In genomic region chr3:193452338-193452737, GRCh38 we compare ENCODE assay signal across 13 cellular contexts.
A peak's percentile ranks its signal among the peaks of the same experiment; 100 is the strongest.
DNase-seq lines count a peak whose midpoint lies in the region; ATAC-seq and TF ChIP-seq lines count a peak whose summit lies in the region.
"Had no signal": no experiment of that assay in that cellular context is flagged by ENCODE, and none has a peak within 500 bp of the region (broad histone marks: within the 10 kb centered on the region; RNA-seq: fewer than 3 reads in every experiment).

No MANE protein-coding gene starts in this region.

- no peaks in the 10 kb centered on the region for H3K36me3 ChIP-seq in heart right ventricle

- DNase-seq in heart right ventricle (no peak), Right ventricle myocardium superior (no peak), NCI-H1694 treated with DMSO at 0.1 percent for 48 hours (lab: John Stamatoyannopoulos, UW) (peak; percentile 18), choroid plexus epithelial cell (ENCODE audit: low read depth) (peak; percentile 4), retinal pigment epithelial cell (ENCODE audit: low read depth) (no peak), GM13976 (ENCODE audit: low spot score) (no peak)
- DNase-seq in stimulated activated CD4-positive, alpha-beta T cell treated with anti-CD3 and anti-CD28 coated beads, Interleukin-1b, Interleukin-23, amount 100 ng/mL, for 48 hours, result no peak
- DNase-seq: activated B cell treated with CpG ODN at 0.5 μM for 24 hours; activated naive CD4-positive, alpha-beta T cell treated with anti-CD3 and anti-CD28 coated beads, Interleukin-2, amount 50 U/mL, for 16 hours; CD8-positive, alpha-beta T cell; NCI-H774 had no signal

- in situ Hi-C loops in GM13976 (cut with MboI; ENCODE audit: low sequenced_read_pairs, unreplicated experiment), result loop anchor here (25.0 kb wide), 1 partner anchor 640 kb away; no protein-coding TSS in a partner anchor

- no peaks in the 10 kb centered on the region for H3K27me3 ChIP-seq in heart right ventricle

- H3K4me3 ChIP-seq in heart right ventricle (no peak overlapping the region), choroid plexus epithelial cell (ENCODE audit: low read depth, low read length) (no peak overlapping the region), retinal pigment epithelial cell (ENCODE audit: low read length) (no peak overlapping the region)
- H3K4me3 ChIP-seq: lung had no signal

- no peak overlapping the region for H3K27ac ChIP-seq in heart right ventricle

- H3K9me3 ChIP-seq in heart right ventricle, result no peaks in the 10 kb centered on the region

- TF ChIP-seq CTCF in heart right ventricle (IDR thresholded peaks at IDR 0.05) (peak in 7 of 9 donors; percentile 19 to 43 (median 31)), choroid plexus epithelial cell (conservative IDR thresholded peaks at IDR 0.05; ENCODE audit: low read depth, low read length) (peak; percentile 30), retinal pigment epithelial cell (conservative IDR thresholded peaks at IDR 0.05; ENCODE audit: low read depth, low read length) (peak; percentile 57), GM13976 (IDR thresholded peaks at IDR 0.05; ENCODE audit: borderline replicate concordance, control extremely low read depth, extremely low read depth, insufficient read depth, missing control alignments) (no peak)

- H3K4me1 ChIP-seq in heart right ventricle, result no peaks in the 10 kb centered on the region

- ATAC-seq in heart right ventricle (no peak), Right ventricle myocardium superior (ENCODE audit: poor library complexity) (no peak), HG03025 (IDR thresholded peaks at IDR 0.05; ENCODE audit: low FRiP score, unreplicated experiment) (no peak)
- ATAC-seq: CD8-positive, alpha-beta T cell had no signal

- intact Hi-C loops in heart right ventricle (cut with DNase I), result loop anchor here in 4 of 10 donors (10.0 kb wide), 1 partner anchor 638 kb away; no protein-coding TSS in a partner anchor
- intact Hi-C loops in Right ventricle myocardium superior (cut with DNase I), result no loop called here

Comparison
In these comparisons a context has a peak if more than half of its experiments do, and no peak if none do; other contexts are left out.
1. DNase-seq: peak in NCI-H1694 treated with DMSO at 0.1 percent for 48 hours (single experiment) and choroid plexus epithelial cell (single experiment); none in heart right ventricle (0 of 2), Right ventricle myocardium superior (single experiment), retinal pigment epithelial cell (single experiment), GM13976 (single experiment) and stimulated activated CD4-positive, alpha-beta T cell treated with anti-CD3 and anti-CD28 coated beads, Interleukin-1b, Interleukin-23, amount 100 ng/mL, for 48 hours (single experiment).